In the genomic region with DNA sequence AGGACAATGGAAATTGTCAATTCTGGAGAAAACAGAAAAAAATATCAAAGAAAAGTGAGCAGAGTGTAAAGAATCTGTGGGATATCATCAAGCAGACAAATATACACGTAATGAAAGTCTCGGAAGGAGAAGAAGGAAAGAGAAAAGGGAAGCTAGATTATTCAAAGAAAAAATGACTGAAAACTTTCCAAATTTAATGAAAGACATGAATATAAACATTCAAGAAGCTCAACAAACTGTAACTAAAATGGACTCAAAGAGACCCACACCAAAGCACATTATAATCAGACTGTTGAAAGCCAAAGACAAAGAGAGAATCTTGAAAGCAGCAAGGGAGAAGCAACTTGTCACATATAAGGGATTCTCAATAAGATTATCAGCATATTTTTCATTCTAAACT, we compare ENCODE assay signal across 27 cellular contexts. TPM values are rescaled to one million over a fixed set of nuclear protein-coding genes. Genes with fewer than 3 reads are reported as not detected.
"Had no signal": no experiment of that assay in that cellular context is flagged by ENCODE, and none has a peak within 500 bp of the region (broad histone marks: within the 10 kb centered on the region; RNA-seq: fewer than 3 reads in every experiment).

No MANE protein-coding gene starts in this region.

- H3K27ac Mint-ChIP-seq: dendritic cell treated with granulocyte-macrophage colony-stimulating factor and Interleukin-4, amounts not matched to agents 40 ng/mL and 50 ng/mL, for 4 days; effector memory CD8-positive, alpha-beta T cell; endodermal cell had no signal

- H3K9me3 ChIP-seq: colonic mucosa, esophagus squamous epithelium had no signal

- H3K27ac ChIP-seq: colonic mucosa, coronary artery, dorsolateral prefrontal cortex, epithelial cell of prostate, esophagus muscularis mucosa, esophagus squamous epithelium, foreskin keratinocyte, gastrocnemius medialis, gastroesophageal sphincter, heart left ventricle, heart right ventricle, hepatocyte had no signal

- H2AFZ ChIP-seq: hepatocyte had no signal

- DNase-seq: colonic mucosa; cortex of kidney; dermis blood vessel endothelial cell; dorsolateral prefrontal cortex; effector CD4-positive, alpha-beta T cell; effector CD8-positive, alpha-beta T cell; effector memory CD4-positive, alpha-beta T cell; effector memory CD8-positive, alpha-beta T cell; endodermal cell; erythroblast; esophagus squamous epithelium; foreskin fibroblast; foreskin keratinocyte; foreskin melanocyte; gastrocnemius medialis; glutamatergic neuron; head of caudate nucleus; heart left ventricle; heart right ventricle had no signal

- H3K27me3 Mint-ChIP-seq: effector memory CD8-positive, alpha-beta T cell had no signal

- H3K4me1 ChIP-seq: colonic mucosa, esophagus muscularis mucosa, esophagus squamous epithelium, gastroesophageal sphincter, heart left ventricle, heart right ventricle had no signal

- H3K4me3 Mint-ChIP-seq: dendritic cell treated with granulocyte-macrophage colony-stimulating factor and Interleukin-4, amounts not matched to agents 40 ng/mL and 50 ng/mL, for 4 days; effector memory CD8-positive, alpha-beta T cell; endodermal cell had no signal

- FAIRE-seq: endothelial cell of umbilical vein had no signal

- H3K27me3 ChIP-seq: colonic mucosa, dorsolateral prefrontal cortex, esophagus muscularis mucosa, esophagus squamous epithelium, gastrocnemius medialis, gastroesophageal sphincter, heart left ventricle, heart right ventricle, hepatocyte had no signal

- H3K4me3 ChIP-seq: colonic mucosa, coronary artery, dorsolateral prefrontal cortex, esophagus muscularis mucosa, esophagus squamous epithelium, gastrocnemius medialis, gastroesophageal sphincter, heart left ventricle, heart right ventricle, hepatocyte had no signal

- H3K36me3 ChIP-seq: colonic mucosa, esophagus muscularis mucosa, esophagus squamous epithelium, gastrocnemius medialis, gastroesophageal sphincter, heart left ventricle, heart right ventricle had no signal

- H3K4me2 ChIP-seq: hepatocyte had no signal

RNA-seq across cellular contexts. Expression of a gene that starts 28.3 kb away (rescaled TPM):
- total RNA-seq: dermis microvascular lymphatic vessel endothelial cell, endothelial cell of umbilical vein had no signal
